ENCODE assay signal across 8 cellular contexts in the genomic region with DNA sequence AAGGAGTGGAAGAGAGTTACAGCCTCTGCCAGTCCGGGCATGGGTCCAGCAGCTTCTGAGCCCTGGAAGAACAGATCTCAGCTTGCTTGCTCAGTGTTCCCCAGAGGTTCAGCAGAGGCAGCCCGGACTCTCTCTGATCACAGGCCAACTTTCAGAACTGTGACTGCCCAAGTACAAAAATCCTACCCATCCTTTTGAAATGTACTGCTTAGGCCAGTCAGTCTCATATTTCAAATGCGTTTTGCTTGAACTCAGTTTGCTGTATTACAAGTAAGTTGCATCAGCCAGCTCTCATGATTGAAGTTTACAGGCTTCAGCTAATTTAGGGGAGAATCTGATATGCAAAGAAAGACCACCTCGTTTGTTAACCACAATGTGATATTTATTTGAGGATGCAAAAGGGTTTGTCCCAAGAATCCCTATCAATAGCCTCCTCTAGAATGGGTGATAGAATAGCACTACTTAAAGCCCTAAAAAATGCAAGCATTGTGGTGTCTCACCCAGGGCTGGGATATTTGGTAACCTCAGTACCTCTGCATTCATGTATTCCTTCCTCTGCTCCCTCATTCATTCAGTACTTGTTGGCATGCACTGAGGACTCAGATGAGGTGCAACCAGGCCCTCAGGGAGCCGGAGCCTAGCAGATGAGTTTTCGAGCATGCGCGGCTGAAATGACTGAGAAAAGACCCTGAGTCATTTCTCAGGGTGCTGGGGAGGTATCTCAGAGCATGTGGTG. TPM values are rescaled to one million over a fixed set of nuclear protein-coding genes. Genes with fewer than 3 reads are reported as not detected.
A peak's percentile ranks its signal among the peaks of the same experiment; 100 is the strongest.
DNase-seq lines count a peak whose midpoint lies in the region; ATAC-seq and TF ChIP-seq lines count a peak whose summit lies in the region.

No MANE protein-coding gene starts in this region.

- no peak overlapping the region for H3K4ac ChIP-seq in H9 (ENCODE audit: low read depth, low read length)

- H3K27ac ChIP-seq in H9 (ENCODE audit: insufficient read length, low read depth, low read length): no peak overlapping the region
- peak overlapping the region; percentile 23 for H3K27ac ChIP-seq in SU-DHL-6 (ENCODE audit: low read depth, low read length)
- peak overlapping the region in 3 of 4 donors; percentile 25 to 61 (median 60) for H3K27ac ChIP-seq in gastroesophageal sphincter

- TF ChIP-seq CTCF in AG04449 (IDR thresholded peaks at IDR 0.05; ENCODE audit: insufficient read depth, low read length, missing control alignments): no peak
- TF ChIP-seq CTCF in H9 (conservative IDR thresholded peaks at IDR 0.05): no peak
- TF ChIP-seq CTCF in SU-DHL-6 (IDR thresholded peaks at IDR 0.05; ENCODE audit: insufficient read depth, low read length, poor library complexity, severe bottlenecking): no peak
- no peak for TF ChIP-seq CTCF in gastroesophageal sphincter (IDR thresholded peaks at IDR 0.05)

- no peak for TF ChIP-seq POLR2A in gastroesophageal sphincter (IDR thresholded peaks at IDR 0.05)

- H3K9me2 ChIP-seq in SU-DHL-6 (replicated peaks; ENCODE audit: insufficient read depth, low read length): no peaks in the 10 kb centered on the region

- no peak overlapping the region for H2BK15ac ChIP-seq in H9 (ENCODE audit: low read depth, low read length)

- no peak overlapping the region for H2AK5ac ChIP-seq in H9 (ENCODE audit: insufficient read length, low read length)

- no peak overlapping the region for H2BK20ac ChIP-seq in H9 (ENCODE audit: low read depth, low read length, poor library complexity, severe bottlenecking)

- no peaks in the 10 kb centered on the region for H3K27me3 Mint-ChIP-seq in H9 (ENCODE audit: low read depth)
- no peaks in the 10 kb centered on the region for H3K27me3 Mint-ChIP-seq in effector memory CD8-positive, alpha-beta T cell

- no peak overlapping the region for H4K91ac ChIP-seq in H9 (ENCODE audit: insufficient read length, low read depth, low read length)

- POLR2A ChIA-PET in AG04449 (lab: Yijun Ruan, JAX): no interaction called here

- no peak overlapping the region for H2BK120ac ChIP-seq in H9 (ENCODE audit: low read depth, low read length, poor library complexity, severe bottlenecking)

- no peak overlapping the region for H3K18ac ChIP-seq in H9 (ENCODE audit: insufficient read length, low read depth, low read length)

- no peaks in the 10 kb centered on the region for H3K23me2 ChIP-seq in H9 (ENCODE audit: insufficient read length, low read depth, low read length, poor library complexity, severe bottlenecking)

- no CpG with 5 or more reads among the region's 8 CpGs for WGBS in H9 (ENCODE audit: extremely low coverage, insufficient read length, low lambda C conversion rate)
- WGBS in gastroesophageal sphincter (ENCODE audit: low coverage in 1 of 2), 2 donors: 23 to 69% methylated on average over 4 to 7 of the region's 8 CpGs

- no peaks in the 10 kb centered on the region for H3K4me1 ChIP-seq in H9 (ENCODE audit: insufficient read depth, low read length)
- H3K4me1 ChIP-seq in gastroesophageal sphincter: peaks cover 0 to 41% (median 0%) of the 10 kb centered on the region in 3 donors

- H4K5ac ChIP-seq in H9 (ENCODE audit: insufficient read length, low read depth, low read length): no peak overlapping the region

- H3K9ac ChIP-seq in H9 (ENCODE audit: extremely low read depth, insufficient read length, low read length) (no peak overlapping the region), SU-DHL-6 (ENCODE audit: low read length) (no peak overlapping the region)

- H3K4me1 Mint-ChIP-seq in H9: peaks cover 3 to 5% of the 10 kb centered on the region in 2 experiments
- H3K4me1 Mint-ChIP-seq in effector memory CD8-positive, alpha-beta T cell (ENCODE audit: low read depth in 2 of 2): peaks cover 5 to 6% of the 10 kb centered on the region in 2 donors

- H3K36me3 ChIP-seq in SU-DHL-6 (ENCODE audit: low read length): peaks cover 17% of the 10 kb centered on the region; the same call in 1 of the 2 replicates
- H3K36me3 ChIP-seq in gastroesophageal sphincter: peaks cover 0 to 72% of the 10 kb centered on the region in 2 donors

- H3K27ac Mint-ChIP-seq in H9: peak overlapping the region; percentile 39 to 82 (median 57); a peak in 4 of 7 replicates
- H3K27ac Mint-ChIP-seq in effector memory CD8-positive, alpha-beta T cell: no peak overlapping the region

- no peak overlapping the region for H3K4me2 ChIP-seq in H9 (ENCODE audit: insufficient read depth, insufficient read length, low read length)
- H3K4me2 ChIP-seq in SU-DHL-6 (ENCODE audit: low read depth, low read length, poor library complexity, severe bottlenecking): no peak overlapping the region

- H3K79me2 ChIP-seq in H9 (ENCODE audit: insufficient read depth, low read length) (peaks cover 2% of the 10 kb centered on the region; the same call in 1 of the 2 replicates), SU-DHL-6 (ENCODE audit: insufficient read depth, low read length) (peaks cover 27% of the 10 kb centered on the region)

- no peak overlapping the region for H3K56ac ChIP-seq in H9 (ENCODE audit: insufficient read length, low read depth, low read length)

- H3K79me1 ChIP-seq in H9 (ENCODE audit: insufficient read depth, low read depth, low read length, poor library complexity, severe bottlenecking): peaks cover 1% of the 10 kb centered on the region

- no peak overlapping the region for H3K23ac ChIP-seq in H9 (ENCODE audit: insufficient read length, low read depth, low read length)

- H3F3A ChIP-seq in SU-DHL-6 (ENCODE audit: insufficient read depth): 0 out of 2 replicates have a peak, but pooled peaks cover 10% of the 10 kb centered on the region

- no peak overlapping the region for H2BK5ac ChIP-seq in H9 (ENCODE audit: insufficient read length, low read length)

- H3K4me3 Mint-ChIP-seq in H9: no peak overlapping the region; a peak in 1 of 5 replicates
- no peak overlapping the region for H3K4me3 Mint-ChIP-seq in effector memory CD8-positive, alpha-beta T cell

- TF ChIP-seq EP300 in gastroesophageal sphincter (IDR thresholded peaks at IDR 0.05): no peak

- H3T11ph ChIP-seq in H9 (ENCODE audit: low read length): no peak overlapping the region

- no peaks in the 10 kb centered on the region for H3K9me3 Mint-ChIP-seq in H9
- H3K9me3 Mint-ChIP-seq in effector memory CD8-positive, alpha-beta T cell: no peaks in the 10 kb centered on the region

- no peaks in the 10 kb centered on the region for H3K9me3 ChIP-seq in H9 (ENCODE audit: control insufficient read depth, low read depth, low read length)
- no peaks in the 10 kb centered on the region for H3K9me3 ChIP-seq in SU-DHL-6 (ENCODE audit: insufficient read depth, low read length)
- H3K9me3 ChIP-seq in gastroesophageal sphincter: no peaks in the 10 kb centered on the region

- H3K4me3 ChIP-seq in AG04449 (ENCODE audit: low read depth, low read length) (no peak overlapping the region), SU-DHL-6 (ENCODE audit: insufficient read depth, low read length, poor library complexity, severe bottlenecking) (no peak overlapping the region), gastroesophageal sphincter (no peak overlapping the region)

- ATAC-seq in gastroesophageal sphincter: peak; percentile 60
- no peak for ATAC-seq in HG02610 (IDR thresholded peaks at IDR 0.05; ENCODE audit: unreplicated experiment)
- no peak for ATAC-seq in effector memory CD8-positive, alpha-beta T cell (replicated peaks)
- ATAC-seq in HG03025 (IDR thresholded peaks at IDR 0.05; ENCODE audit: low FRiP score, unreplicated experiment): no peak

- CTCF ChIA-PET in AG04449 (lab: Yijun Ruan, JAX): interaction anchor here (1.0 to 1.4 kb wide), 4 partner anchors 9 to 90 kb away, joined by 3 to 4 read pairs (median 4); no protein-coding TSS in a partner anchor

- H2AFZ ChIP-seq in H9 (ENCODE audit: low read length): no peak overlapping the region
- no peak overlapping the region for H2AFZ ChIP-seq in SU-DHL-6 (ENCODE audit: low read depth, low read length, severe bottlenecking)

- H3K36me3 Mint-ChIP-seq in H9 (ENCODE audit: insufficient read depth in 1 of 3, low read depth in 3 of 3): peaks cover 69 to 94% (median 85%) of the 10 kb centered on the region in 3 experiments
- H3K36me3 Mint-ChIP-seq in effector memory CD8-positive, alpha-beta T cell (ENCODE audit: insufficient read depth): peaks cover 51% of the 10 kb centered on the region

- H4K8ac ChIP-seq in H9 (replicated peaks; ENCODE audit: insufficient read length, low read depth, low read length): no peak overlapping the region

- peaks cover 2% of the 10 kb centered on the region for H4K20me1 ChIP-seq in H9 (ENCODE audit: control insufficient read depth, insufficient read depth, insufficient read length)
- H4K20me1 ChIP-seq in SU-DHL-6 (ENCODE audit: low read depth, low read length): no peaks in the 10 kb centered on the region; the same call in 1 of the 2 replicates

- no peak overlapping the region for H3K14ac ChIP-seq in H9 (ENCODE audit: insufficient read depth, low read length)

- no peak overlapping the region for H2BK12ac ChIP-seq in H9 (ENCODE audit: insufficient read length, low read depth, low read length)

- DNase-seq in AG04449 (ENCODE audit: low read depth, low spot score) (peak; percentile 91), H9 (no peak)
- DNase-seq in stimulated activated CD8-positive, alpha-beta memory T cell treated with anti-CD3 and anti-CD28 coated beads, Interleukin-4, amount 100 ng/mL, for 48 hours: peak; percentile 41
- no peak for DNase-seq in effector memory CD8-positive, alpha-beta T cell

- H3K27me3 ChIP-seq in H9 (ENCODE audit: insufficient read depth, low read length) (no peaks in the 10 kb centered on the region), SU-DHL-6 (ENCODE audit: low read length) (no peaks in the 10 kb centered on the region), gastroesophageal sphincter (no peaks in the 10 kb centered on the region)

RNA-seq across cellular contexts. Expression of a gene that starts 7.0 kb away (rescaled TPM):
- total RNA-seq in H9 (2021): 77.6 and 78.2 TPM in 2 replicates
- total RNA-seq in gastroesophageal sphincter: 10 to 100 TPM; 25.1 to 52.2 (median 38.1) TPM

RNA-seq across cellular contexts. Expression of a gene that starts 7.2 kb away (rescaled TPM):
- total RNA-seq in H9 (2021) (17.1 and 18.4 TPM in 2 replicates), gastroesophageal sphincter (10 to 100 TPM in 1 of 4 donors, 1 to 10 TPM in 3; 9.1 to 11.0 (median 9.5) TPM)

RNA-seq across cellular contexts. Expression of a gene that starts 15.1 kb away (rescaled TPM):
- total RNA-seq in H9 (2021) (0.24 TPM in 1 of 2 replicates, not detected in the other), gastroesophageal sphincter (under 1 TPM in 1 of 4 donors, not detected in 3; 0.27 TPM)

RNA-seq across cellular contexts. Expression of a gene that starts 42.9 kb away (rescaled TPM):
- total RNA-seq in H9 (2021): 107 and 112 TPM in 2 replicates
- total RNA-seq in gastroesophageal sphincter: 100 to 1,000 TPM; 104 to 197 (median 116) TPM

RNA-seq across cellular contexts. Expression of a gene that starts 45.6 kb away (rescaled TPM):
- total RNA-seq in H9 (2021) (0.63 and 1.1 TPM in 2 replicates), gastroesophageal sphincter (not detected)

Comparison
In these comparisons a context has a peak if more than half of its experiments do, and no peak if none do; other contexts are left out.
1. DNase-seq: peak in AG04449 (single experiment) and stimulated activated CD8-positive, alpha-beta memory T cell treated with anti-CD3 and anti-CD28 coated beads, Interleukin-4, amount 100 ng/mL, for 48 hours (single experiment); none in H9 (single experiment) and effector memory CD8-positive, alpha-beta T cell (0 of 3).
2. H3K27ac Mint-ChIP-seq: peak in H9 (3 of 3); none in effector memory CD8-positive, alpha-beta T cell (0 of 2).